ENCODE assay signal across 1 cellular context in genomic region chr5:58891072-58891970, GRCh38.
TF ChIP-seq lines count a peak whose summit lies in the region.

No MANE protein-coding gene starts in this region.

TF ChIP-seq in HEK293, 187 proteins besides CTCF, POLR2A, EP300 and RAD21 (continued from another document and continues in another):
- TF ChIP-seq ZNF18 (tag by site-specific recombination; IDR thresholded peaks at IDR 0.05): no peak
- no peak for TF ChIP-seq ZNF10 (tag by site-specific recombination; IDR thresholded peaks at IDR 0.05)
- peak; percentile 22; the same call in 1 of the 2 replicates for TF ChIP-seq ZSCAN4 (tag by site-specific recombination; IDR thresholded peaks at IDR 0.05)
- TF ChIP-seq ZBTB20 (tag by site-specific recombination; IDR thresholded peaks at IDR 0.05): no peak
- TF ChIP-seq ZNF521 (tag by site-specific recombination; IDR thresholded peaks at IDR 0.05): no peak
- TF ChIP-seq ZNF223 (tag by site-specific recombination; IDR thresholded peaks at IDR 0.05): no peak
- TF ChIP-seq ZBTB26 (tag by site-specific recombination; optimal IDR thresholded peaks at IDR 0.05): no peak
- no peak for TF ChIP-seq ZFP41 (tag by site-specific recombination; IDR thresholded peaks at IDR 0.05; ENCODE audit: borderline replicate concordance)
- TF ChIP-seq ATF2 (tag by site-specific recombination; IDR thresholded peaks at IDR 0.05; ENCODE audit: low read depth): peak; percentile 36; the same call in 1 of the 2 replicates
- TF ChIP-seq SP3 (tag by site-specific recombination; IDR thresholded peaks at IDR 0.05): peak; percentile 56; the same call in 1 of the 2 replicates
- TF ChIP-seq ZNF140 (tag by site-specific recombination; IDR thresholded peaks at IDR 0.05): no peak
- TF ChIP-seq ZNF645 (tag by site-specific recombination; IDR thresholded peaks at IDR 0.05): no peak
- TF ChIP-seq INSM2 (tag by site-specific recombination; IDR thresholded peaks at IDR 0.05): peak; percentile 88; the same call in 1 of the 2 replicates
- TF ChIP-seq ZNF426 (tag by site-specific recombination; IDR thresholded peaks at IDR 0.05): no peak
- no peak for TF ChIP-seq SALL2 (tag by site-specific recombination; IDR thresholded peaks at IDR 0.05; ENCODE audit: borderline replicate concordance)
- no peak for TF ChIP-seq ZNF549 (tag by site-specific recombination; IDR thresholded peaks at IDR 0.05)
- TF ChIP-seq EGR2 (tag by site-specific recombination; IDR thresholded peaks at IDR 0.05; ENCODE audit: low read depth): no peak
- TF ChIP-seq ZBTB21 (tag by site-specific recombination; IDR thresholded peaks at IDR 0.05): peak; percentile 91
- TF ChIP-seq ZEB2 (tag by site-specific recombination; IDR thresholded peaks at IDR 0.05): peak; percentile 83
- no peak for TF ChIP-seq ZIC2 (tag by site-specific recombination; IDR thresholded peaks at IDR 0.05)
- TF ChIP-seq ZNF335 (tag by site-specific recombination; conservative IDR thresholded peaks at IDR 0.05): peak; percentile 87
- peak; percentile 92 for TF ChIP-seq SP7 (tag by site-specific recombination; IDR thresholded peaks at IDR 0.05)
- peak; percentile 81; the same call in 1 of the 2 replicates for TF ChIP-seq KLF1 (tag by site-specific recombination; IDR thresholded peaks at IDR 0.05)
- TF ChIP-seq ZNF16 (tag by site-specific recombination; IDR thresholded peaks at IDR 0.05; ENCODE audit: low read depth): no peak
- no peak for TF ChIP-seq AEBP2 (tag by site-specific recombination; IDR thresholded peaks at IDR 0.05; ENCODE audit: borderline replicate concordance)
- TF ChIP-seq ZNF544 (tag by site-specific recombination; IDR thresholded peaks at IDR 0.05): no peak
- no peak for TF ChIP-seq SETDB1 (IDR thresholded peaks at IDR 0.05; ENCODE audit: insufficient read length, low read length)
- no peak for TF ChIP-seq TRIM28 (IDR thresholded peaks at IDR 0.05; ENCODE audit: borderline replicate concordance, low read length)
- TF ChIP-seq ZNF362 (tag by site-specific recombination; IDR thresholded peaks at IDR 0.05): peak; percentile 88
- TF ChIP-seq YY1 (tag by site-specific recombination; IDR thresholded peaks at IDR 0.05): no peak
- TF ChIP-seq ZNF776 (tag by site-specific recombination; IDR thresholded peaks at IDR 0.05; ENCODE audit: borderline replicate concordance): no peak
- TF ChIP-seq ZNF585B (tag by site-specific recombination; IDR thresholded peaks at IDR 0.05): no peak
- TF ChIP-seq ZNF302 (tag by site-specific recombination; IDR thresholded peaks at IDR 0.05; ENCODE audit: low read depth): no peak
- TF ChIP-seq ZNF121 (tag by site-specific recombination; IDR thresholded peaks at IDR 0.05): no peak
- TF ChIP-seq ZNF169 (tag by site-specific recombination; IDR thresholded peaks at IDR 0.05): no peak
- no peak for TF ChIP-seq ZNF350 (tag by site-specific recombination; IDR thresholded peaks at IDR 0.05)
- no peak for TF ChIP-seq ZNF132 (tag by site-specific recombination; IDR thresholded peaks at IDR 0.05; ENCODE audit: borderline replicate concordance)
- no peak for TF ChIP-seq ZNF670 (tag by site-specific recombination; IDR thresholded peaks at IDR 0.05; ENCODE audit: low read depth)
- no peak for TF ChIP-seq ELK4 (IDR thresholded peaks at IDR 0.05; ENCODE audit: borderline replicate concordance, low read depth, low read length)
- TF ChIP-seq ZSCAN5A (tag by site-specific recombination; IDR thresholded peaks at IDR 0.05): no peak
- no peak for TF ChIP-seq ZNF274 (IDR thresholded peaks at IDR 0.05; ENCODE audit: low read length)
- TF ChIP-seq ZNF274 (tag by site-specific recombination; IDR thresholded peaks at IDR 0.05; ENCODE audit: borderline replicate concordance): no peak
- no peak for TF ChIP-seq ZBTB7A (tag by site-specific recombination; IDR thresholded peaks at IDR 0.05; ENCODE audit: low read depth)
- peak; percentile 54 for TF ChIP-seq GLIS1 (tag by site-specific recombination; IDR thresholded peaks at IDR 0.05)
- no peak for TF ChIP-seq ZBTB1 (tag by site-specific recombination; IDR thresholded peaks at IDR 0.05)
- TF ChIP-seq TSHZ1 (tag by site-specific recombination; IDR thresholded peaks at IDR 0.05; ENCODE audit: borderline replicate concordance): peak; percentile 44; the same call in 1 of the 2 replicates
- peak; percentile 49 for TF ChIP-seq OSR2 (tag by site-specific recombination; IDR thresholded peaks at IDR 0.05)
- no peak for TF ChIP-seq ZNF830 (tag by site-specific recombination; IDR thresholded peaks at IDR 0.05; ENCODE audit: low read depth)
